8 cellular contexts compared by ENCODE assay signal in genomic region chr9:128419061-128419925, GRCh38. TPM values are rescaled to one million over a fixed set of nuclear protein-coding genes. Genes with fewer than 3 reads are reported as not detected.
DNase-seq lines count a peak whose midpoint lies in the region; ATAC-seq, FAIRE-seq and TF ChIP-seq lines count a peak whose summit lies in the region.

No MANE protein-coding gene starts in this region.

- H3K4me3 Mint-ChIP-seq in astrocyte (ENCODE audit: unreplicated experiment): peak overlapping the region; percentile 79

- peaks cover 7% of the 10 kb centered on the region for H3K36me3 Mint-ChIP-seq in astrocyte (ENCODE audit: low read depth, unreplicated experiment)

- no peak overlapping the region for H4K91ac ChIP-seq in mesenchymal stem cell (ENCODE audit: low read length)

- H2BK12ac ChIP-seq in mesenchymal stem cell (ENCODE audit: low read length in 2 of 2): peak overlapping the region in 1 of 2 experiments; percentile 4

- peak overlapping the region in 1 of 2 experiments; percentile 48 for H3K18ac ChIP-seq in mesenchymal stem cell (ENCODE audit: low read depth in 1 of 2, low read length in 2 of 2)

- no peak for TF ChIP-seq CTCF in astrocyte (IDR thresholded peaks at IDR 0.05; ENCODE audit: insufficient read depth, low read depth, low read length)

- no peak overlapping the region for H2AK5ac ChIP-seq in mesenchymal stem cell (ENCODE audit: low read length, severe bottlenecking)

- H3K14ac ChIP-seq in mesenchymal stem cell (ENCODE audit: low read length in 2 of 2): no peak overlapping the region

- peaks cover 12% of the 10 kb centered on the region for H3K4me1 ChIP-seq in astrocyte (ENCODE audit: insufficient read depth, low read length)
- peaks cover 23% of the 10 kb centered on the region for H3K4me1 ChIP-seq in mesenchymal stem cell (ENCODE audit: control insufficient read depth, insufficient read depth, low read depth, low read length)

- H2AFZ ChIP-seq in astrocyte (ENCODE audit: low read depth, low read length) (peak overlapping the region; percentile 43), mesenchymal stem cell (ENCODE audit: low read depth, low read length) (no peak overlapping the region)

- peak; percentile 27 for DNase-seq in DMS153 (lab: John Stamatoyannopoulos, UW)
- DNase-seq in NCI-H1092 (lab: John Stamatoyannopoulos, UW): peak; percentile 55
- no peak for DNase-seq in astrocyte (ENCODE audit: low read depth)
- DNase-seq in mesenchymal stem cell: peak; percentile 32
- DNase-seq in HuH-7.5 (ENCODE audit: low spot score): no peak
- DNase-seq in T-helper 9 cell: no peak

- peaks cover 24% of the 10 kb centered on the region for H3K27me3 Mint-ChIP-seq in astrocyte (ENCODE audit: low read depth, unreplicated experiment)

- no peak overlapping the region for H2BK5ac ChIP-seq in mesenchymal stem cell (ENCODE audit: low read depth, low read length, poor library complexity, severe bottlenecking)

- no peak overlapping the region for H4K8ac ChIP-seq in mesenchymal stem cell (ENCODE audit: low read length)

- H3K23ac ChIP-seq in mesenchymal stem cell (ENCODE audit: low read length in 2 of 2): no peak overlapping the region

- peak overlapping the region; percentile 73 for H3K4me3 ChIP-seq in astrocyte (ENCODE audit: insufficient read depth, low read depth, low read length)
- H3K4me3 ChIP-seq in mesenchymal stem cell (ENCODE audit: insufficient read depth in 1 of 2, low read depth in 1 of 2, low read length in 2 of 2): peak overlapping the region in 1 of 2 experiments; percentile 95

- no peak overlapping the region for H3K27ac Mint-ChIP-seq in astrocyte (ENCODE audit: unreplicated experiment)

- peaks cover 14% of the 10 kb centered on the region for H3K79me1 ChIP-seq in mesenchymal stem cell (replicated peaks; ENCODE audit: low read length, poor library complexity, severe bottlenecking)

- peaks cover 14% of the 10 kb centered on the region for H3K27me3 ChIP-seq in astrocyte (ENCODE audit: insufficient read depth, low read length)
- H3K27me3 ChIP-seq in mesenchymal stem cell (ENCODE audit: control insufficient read depth in 1 of 2, insufficient read depth in 1 of 2, low read length in 2 of 2): peaks cover 20 to 42% of the 10 kb centered on the region in 2 experiments

- peaks cover 3% of the 10 kb centered on the region for H3K36me3 ChIP-seq in astrocyte (ENCODE audit: insufficient read depth, low read length)
- peaks cover 13 to 17% of the 10 kb centered on the region in 2 experiments for H3K36me3 ChIP-seq in mesenchymal stem cell (ENCODE audit: control insufficient read depth in 1 of 2, insufficient read depth in 2 of 2, low read depth in 1 of 2, low read length in 2 of 2)

- H3K27ac ChIP-seq in astrocyte (ENCODE audit: low read depth, low read length) (no peak overlapping the region), mesenchymal stem cell (ENCODE audit: low read length, poor library complexity, severe bottlenecking) (no peak overlapping the region)

- H2BK120ac ChIP-seq in mesenchymal stem cell (ENCODE audit: low read depth, low read length): no peak overlapping the region

- peaks cover 3% of the 10 kb centered on the region for H3K4me1 Mint-ChIP-seq in astrocyte (ENCODE audit: low read depth, unreplicated experiment)

- H3K9me3 Mint-ChIP-seq in astrocyte (ENCODE audit: unreplicated experiment): no peaks in the 10 kb centered on the region

- H3K9ac ChIP-seq in astrocyte (ENCODE audit: low read length): peak overlapping the region; percentile 80
- H3K9ac ChIP-seq in mesenchymal stem cell (ENCODE audit: low read length): peak overlapping the region; percentile 75

- H3K4ac ChIP-seq in mesenchymal stem cell (ENCODE audit: low read depth in 1 of 2, low read length in 2 of 2): no peak overlapping the region

- H3K4me2 ChIP-seq in astrocyte (ENCODE audit: low read length): peak overlapping the region; percentile 97
- H3K4me2 ChIP-seq in mesenchymal stem cell (ENCODE audit: low read length, poor library complexity, severe bottlenecking): no peak overlapping the region

- no peak for FAIRE-seq in astrocyte (lab: Jason Lieb, UNC)

- ATAC-seq in GM21529 (IDR thresholded peaks at IDR 0.05; ENCODE audit: unreplicated experiment) (no peak), HG03354 (IDR thresholded peaks at IDR 0.05; ENCODE audit: poor library complexity, severe bottlenecking, unreplicated experiment) (no peak)

- H3K79me2 ChIP-seq in astrocyte (ENCODE audit: insufficient read depth, low read length): peaks cover 12% of the 10 kb centered on the region

- no peaks in the 10 kb centered on the region for H3K9me3 ChIP-seq in astrocyte (ENCODE audit: insufficient read depth, low read depth, low read length)
- H3K9me3 ChIP-seq in mesenchymal stem cell (ENCODE audit: control insufficient read depth, low read length): no peaks in the 10 kb centered on the region

- no peaks in the 10 kb centered on the region for H4K20me1 ChIP-seq in astrocyte (ENCODE audit: insufficient read depth, low read length)

- 49% methylated on average over 28 of the region's 28 CpGs for WGBS in mesenchymal stem cell

- H2BK15ac ChIP-seq in mesenchymal stem cell (ENCODE audit: low read depth, poor library complexity, severe bottlenecking): no peak overlapping the region

RNA-seq across cellular contexts. Expression of gene CERCAM, which starts 1.4 kb away (rescaled TPM):
- total RNA-seq in astrocyte: 66.1 and 99.8 TPM in 2 replicates
- 96.2 TPM for polyA plus RNA-seq in mesenchymal stem cell (2013, experiment 1 of 2)
- 100 TPM for polyA plus RNA-seq in mesenchymal stem cell (2013, experiment 2 of 2)

RNA-seq across cellular contexts. Expression of gene ODF2, which starts 36.5 kb away (rescaled TPM):
- 26.2 and 28.1 TPM in 2 replicates for total RNA-seq in astrocyte
- 20.1 TPM for polyA plus RNA-seq in mesenchymal stem cell (2013, experiment 1 of 2)
- polyA plus RNA-seq in mesenchymal stem cell (2013, experiment 2 of 2): 20.1 TPM

RNA-seq across cellular contexts. Expression of gene URM1, which starts 48.1 kb away (rescaled TPM):
- 50.7 and 51.6 TPM in 2 replicates for total RNA-seq in astrocyte
- 59.4 TPM for polyA plus RNA-seq in mesenchymal stem cell (2013, experiment 1 of 2)
- polyA plus RNA-seq in mesenchymal stem cell (2013, experiment 2 of 2): 59.8 TPM

Comparison
In these comparisons a context has a peak if more than half of its experiments do, and no peak if none do; other contexts are left out.
1. DNase-seq: peak in DMS153 (single experiment), NCI-H1092 (single experiment) and mesenchymal stem cell (single experiment); none in astrocyte (single experiment), HuH-7.5 (single experiment) and T-helper 9 cell (single experiment).